ENCODE assay signal across 1 cellular context in the genomic region with DNA sequence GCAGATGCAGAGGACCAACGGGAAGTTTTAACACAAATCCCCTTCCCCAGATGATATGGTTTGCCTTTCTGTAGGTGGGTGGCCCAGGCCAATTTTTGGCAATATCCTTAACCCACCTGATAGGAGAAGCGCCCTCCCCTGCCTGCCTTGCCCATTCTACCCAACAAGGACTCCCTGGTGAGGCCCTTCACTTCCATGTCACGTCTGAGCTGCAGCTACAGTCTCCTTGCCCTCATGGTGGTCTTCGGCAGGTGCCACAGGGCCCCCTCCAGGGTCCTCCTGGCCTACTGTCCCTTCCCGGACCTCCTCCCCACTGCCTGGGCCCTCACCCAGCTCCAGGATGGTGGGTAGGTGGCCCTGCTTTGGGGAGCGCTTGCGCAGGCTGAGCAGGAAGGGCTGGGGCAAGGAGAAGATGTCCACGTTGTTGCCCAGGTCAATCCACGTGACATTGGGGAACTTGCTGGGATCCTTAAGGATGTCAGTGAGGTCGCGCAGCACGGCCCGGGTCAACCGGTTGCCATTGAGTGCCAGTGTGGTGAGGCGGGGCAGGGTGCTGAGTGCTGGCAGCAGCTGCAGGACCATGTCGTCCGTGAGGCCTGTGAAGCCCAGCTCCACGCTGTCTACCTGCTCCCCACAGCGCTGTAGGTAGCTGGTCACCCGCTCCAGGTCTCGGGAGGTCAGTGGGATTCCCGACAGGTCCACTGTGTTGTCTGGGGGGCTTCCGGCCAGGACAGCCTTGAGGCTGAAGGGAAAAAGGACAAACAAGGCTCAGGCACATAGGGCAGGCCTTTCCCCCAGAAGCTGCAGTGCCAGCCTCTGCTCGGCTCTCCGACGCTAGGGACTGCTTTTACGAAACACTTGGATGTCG.
TF ChIP-seq lines count a peak whose summit lies in the region.

No MANE protein-coding gene starts in this region.

TF ChIP-seq in GM12878, 131 proteins besides CTCF, POLR2A, EP300 and RAD21 (continues in another document):
- TF ChIP-seq MYB (IDR thresholded peaks at IDR 0.05; ENCODE audit: borderline replicate concordance, low read depth, low read length) (no peak), RUNX3 (IDR thresholded peaks at IDR 0.05; ENCODE audit: low read length) (peak; percentile 1; the same call in 1 of the 2 replicates), NFIC (IDR thresholded peaks at IDR 0.05; ENCODE audit: low read depth, low read length) (0 out of 2 replicates have a peak, but pooled peaks have one; percentile 0), SUPT20H (IDR thresholded peaks at IDR 0.05; ENCODE audit: borderline replicate concordance, control insufficient read depth, low read depth, low read length) (no peak), EZH2 (IDR thresholded peaks at IDR 0.05; ENCODE audit: borderline replicate concordance, control insufficient read depth, low read depth, low read length) (no peak), RBBP5 (conservative IDR thresholded peaks at IDR 0.05) (no peak), TCF7 (IDR thresholded peaks at IDR 0.05; ENCODE audit: borderline replicate concordance) (no peak), SREBF2 (IDR thresholded peaks at IDR 0.05; ENCODE audit: low read length) (no peak), JUNB (IDR thresholded peaks at IDR 0.05) (no peak), POLR2AphosphoS5 (IDR thresholded peaks at IDR 0.05; ENCODE audit: low read length) (0 out of 2 replicates have a peak, but pooled peaks have one; percentile 43), MAX (IDR thresholded peaks at IDR 0.05; ENCODE audit: low read depth, low read length) (no peak), LARP7 (IDR thresholded peaks at IDR 0.05) (no peak), SMAD5 (IDR thresholded peaks at IDR 0.05; ENCODE audit: low read depth) (peak; percentile 65; the same call in 1 of the 2 replicates), PML (IDR thresholded peaks at IDR 0.05; ENCODE audit: low read length) (0 out of 2 replicates have a peak, but pooled peaks have one; percentile 5), SREBF1 (IDR thresholded peaks at IDR 0.05; ENCODE audit: low read length) (no peak), POU2F2 (IDR thresholded peaks at IDR 0.05; ENCODE audit: borderline replicate concordance, low read depth, low read length) (no peak; the same call in 2 of the 3 replicates), RAD51 (IDR thresholded peaks at IDR 0.05) (no peak), NFXL1 (IDR thresholded peaks at IDR 0.05; ENCODE audit: borderline replicate concordance) (no peak), ZBTB33 (IDR thresholded peaks at IDR 0.05) (no peak), ZNF687 (IDR thresholded peaks at IDR 0.05) (no peak), CHD2 (IDR thresholded peaks at IDR 0.05; ENCODE audit: borderline replicate concordance, low read depth, low read length) (no peak), RELA (IDR thresholded peaks at IDR 0.05; ENCODE audit: borderline replicate concordance, partially characterized antibody) (no peak), PAX8 (IDR thresholded peaks at IDR 0.05) (no peak), SRF (IDR thresholded peaks at IDR 0.05; ENCODE audit: low read depth in 2 of 2, low read length in 2 of 2) (no peak), HDGF (IDR thresholded peaks at IDR 0.05) (no peak), HDAC2 (IDR thresholded peaks at IDR 0.05) (no peak), CREM (IDR thresholded peaks at IDR 0.05; ENCODE audit: low read depth) (no peak), RFX5 (IDR thresholded peaks at IDR 0.05; ENCODE audit: low read depth, low read length) (no peak), PAX5 (IDR thresholded peaks at IDR 0.05; ENCODE audit: borderline replicate concordance, low read depth, low read length) (no peak), BHLHE40 (IDR thresholded peaks at IDR 0.05; ENCODE audit: borderline replicate concordance in 1 of 2, low read depth in 2 of 2, low read length in 1 of 2) (no peak), SPI1 (IDR thresholded peaks at IDR 0.05; ENCODE audit: borderline replicate concordance, insufficient read depth, low read depth, low read length) (no peak), CBFB (IDR thresholded peaks at IDR 0.05; ENCODE audit: low read depth) (peak; percentile 26; the same call in 1 of the 2 replicates), MTA3 (IDR thresholded peaks at IDR 0.05; ENCODE audit: borderline replicate concordance, low read length) (no peak; the same call in 1 of the 2 replicates), SIN3A (IDR thresholded peaks at IDR 0.05; ENCODE audit: low read depth, low read length) (no peak), ESRRA (IDR thresholded peaks at IDR 0.05; ENCODE audit: low read length) (no peak)
- TF ChIP-seq, protein P1, sequence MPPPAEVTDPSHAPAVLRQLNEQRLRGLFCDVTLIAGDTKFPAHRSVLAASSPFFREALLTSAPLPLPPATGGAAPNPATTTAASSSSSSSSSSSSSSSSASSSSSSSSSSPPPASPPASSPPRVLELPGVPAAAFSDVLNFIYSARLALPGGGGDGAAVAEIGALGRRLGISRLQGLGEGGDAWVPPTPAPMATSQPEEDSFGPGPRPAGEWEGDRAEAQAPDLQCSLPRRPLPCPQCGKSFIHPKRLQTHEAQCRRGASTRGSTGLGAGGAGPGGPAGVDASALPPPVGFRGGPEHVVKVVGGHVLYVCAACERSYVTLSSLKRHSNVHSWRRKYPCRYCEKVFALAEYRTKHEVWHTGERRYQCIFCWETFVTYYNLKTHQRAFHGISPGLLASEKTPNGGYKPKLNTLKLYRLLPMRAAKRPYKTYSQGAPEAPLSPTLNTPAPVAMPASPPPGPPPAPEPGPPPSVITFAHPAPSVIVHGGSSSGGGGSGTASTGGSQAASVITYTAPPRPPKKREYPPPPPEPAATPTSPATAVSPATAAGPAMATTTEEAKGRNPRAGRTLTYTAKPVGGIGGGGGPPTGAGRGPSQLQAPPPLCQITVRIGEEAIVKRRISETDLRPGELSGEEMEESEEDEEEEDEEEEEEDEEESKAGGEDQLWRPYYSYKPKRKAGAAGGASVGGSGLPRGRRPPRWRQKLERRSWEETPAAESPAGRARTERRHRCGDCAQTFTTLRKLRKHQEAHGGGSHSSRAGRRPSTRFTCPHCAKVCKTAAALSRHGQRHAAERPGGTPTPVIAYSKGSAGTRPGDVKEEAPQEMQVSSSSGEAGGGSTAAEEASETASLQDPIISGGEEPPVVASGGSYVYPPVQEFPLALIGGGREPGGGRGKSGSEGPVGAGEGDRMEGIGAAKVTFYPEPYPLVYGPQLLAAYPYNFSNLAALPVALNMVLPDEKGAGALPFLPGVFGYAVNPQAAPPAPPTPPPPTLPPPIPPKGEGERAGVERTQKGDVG (CRISPR knock-in tag; IDR thresholded peaks at IDR 0.05) = no peak
- TF ChIP-seq, protein P2, sequence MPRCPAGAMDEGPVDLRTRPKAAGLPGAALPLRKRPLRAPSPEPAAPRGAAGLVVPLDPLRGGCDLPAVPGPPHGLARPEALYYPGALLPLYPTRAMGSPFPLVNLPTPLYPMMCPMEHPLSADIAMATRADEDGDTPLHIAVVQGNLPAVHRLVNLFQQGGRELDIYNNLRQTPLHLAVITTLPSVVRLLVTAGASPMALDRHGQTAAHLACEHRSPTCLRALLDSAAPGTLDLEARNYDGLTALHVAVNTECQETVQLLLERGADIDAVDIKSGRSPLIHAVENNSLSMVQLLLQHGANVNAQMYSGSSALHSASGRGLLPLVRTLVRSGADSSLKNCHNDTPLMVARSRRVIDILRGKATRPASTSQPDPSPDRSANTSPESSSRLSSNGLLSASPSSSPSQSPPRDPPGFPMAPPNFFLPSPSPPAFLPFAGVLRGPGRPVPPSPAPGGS (IDR thresholded peaks at IDR 0.05; ENCODE audit: borderline replicate concordance, insufficient read depth, low read depth, low read length, poor library complexity, severe bottlenecking) = peak; percentile 24
- TF ChIP-seq, protein P3, sequence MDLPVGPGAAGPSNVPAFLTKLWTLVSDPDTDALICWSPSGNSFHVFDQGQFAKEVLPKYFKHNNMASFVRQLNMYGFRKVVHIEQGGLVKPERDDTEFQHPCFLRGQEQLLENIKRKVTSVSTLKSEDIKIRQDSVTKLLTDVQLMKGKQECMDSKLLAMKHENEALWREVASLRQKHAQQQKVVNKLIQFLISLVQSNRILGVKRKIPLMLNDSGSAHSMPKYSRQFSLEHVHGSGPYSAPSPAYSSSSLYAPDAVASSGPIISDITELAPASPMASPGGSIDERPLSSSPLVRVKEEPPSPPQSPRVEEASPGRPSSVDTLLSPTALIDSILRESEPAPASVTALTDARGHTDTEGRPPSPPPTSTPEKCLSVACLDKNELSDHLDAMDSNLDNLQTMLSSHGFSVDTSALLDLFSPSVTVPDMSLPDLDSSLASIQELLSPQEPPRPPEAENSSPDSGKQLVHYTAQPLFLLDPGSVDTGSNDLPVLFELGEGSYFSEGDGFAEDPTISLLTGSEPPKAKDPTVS (IDR thresholded peaks at IDR 0.05; ENCODE audit: low read depth, low read length) = no peak
- TF ChIP-seq, protein P4, sequence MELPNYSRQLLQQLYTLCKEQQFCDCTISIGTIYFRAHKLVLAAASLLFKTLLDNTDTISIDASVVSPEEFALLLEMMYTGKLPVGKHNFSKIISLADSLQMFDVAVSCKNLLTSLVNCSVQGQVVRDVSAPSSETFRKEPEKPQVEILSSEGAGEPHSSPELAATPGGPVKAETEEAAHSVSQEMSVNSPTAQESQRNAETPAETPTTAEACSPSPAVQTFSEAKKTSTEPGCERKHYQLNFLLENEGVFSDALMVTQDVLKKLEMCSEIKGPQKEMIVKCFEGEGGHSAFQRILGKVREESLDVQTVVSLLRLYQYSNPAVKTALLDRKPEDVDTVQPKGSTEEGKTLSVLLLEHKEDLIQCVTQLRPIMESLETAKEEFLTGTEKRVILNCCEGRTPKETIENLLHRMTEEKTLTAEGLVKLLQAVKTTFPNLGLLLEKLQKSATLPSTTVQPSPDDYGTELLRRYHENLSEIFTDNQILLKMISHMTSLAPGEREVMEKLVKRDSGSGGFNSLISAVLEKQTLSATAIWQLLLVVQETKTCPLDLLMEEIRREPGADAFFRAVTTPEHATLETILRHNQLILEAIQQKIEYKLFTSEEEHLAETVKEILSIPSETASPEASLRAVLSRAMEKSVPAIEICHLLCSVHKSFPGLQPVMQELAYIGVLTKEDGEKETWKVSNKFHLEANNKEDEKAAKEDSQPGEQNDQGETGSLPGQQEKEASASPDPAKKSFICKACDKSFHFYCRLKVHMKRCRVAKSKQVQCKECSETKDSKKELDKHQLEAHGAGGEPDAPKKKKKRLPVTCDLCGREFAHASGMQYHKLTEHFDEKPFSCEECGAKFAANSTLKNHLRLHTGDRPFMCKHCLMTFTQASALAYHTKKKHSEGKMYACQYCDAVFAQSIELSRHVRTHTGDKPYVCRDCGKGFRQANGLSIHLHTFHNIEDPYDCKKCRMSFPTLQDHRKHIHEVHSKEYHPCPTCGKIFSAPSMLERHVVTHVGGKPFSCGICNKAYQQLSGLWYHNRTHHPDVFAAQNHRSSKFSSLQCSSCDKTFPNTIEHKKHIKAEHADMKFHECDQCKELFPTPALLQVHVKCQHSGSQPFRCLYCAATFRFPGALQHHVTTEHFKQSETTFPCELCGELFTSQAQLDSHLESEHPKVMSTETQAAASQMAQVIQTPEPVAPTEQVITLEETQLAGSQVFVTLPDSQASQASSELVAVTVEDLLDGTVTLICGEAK (IDR thresholded peaks at IDR 0.05; ENCODE audit: borderline replicate concordance) = no peak
- TF ChIP-seq, protein P5, sequence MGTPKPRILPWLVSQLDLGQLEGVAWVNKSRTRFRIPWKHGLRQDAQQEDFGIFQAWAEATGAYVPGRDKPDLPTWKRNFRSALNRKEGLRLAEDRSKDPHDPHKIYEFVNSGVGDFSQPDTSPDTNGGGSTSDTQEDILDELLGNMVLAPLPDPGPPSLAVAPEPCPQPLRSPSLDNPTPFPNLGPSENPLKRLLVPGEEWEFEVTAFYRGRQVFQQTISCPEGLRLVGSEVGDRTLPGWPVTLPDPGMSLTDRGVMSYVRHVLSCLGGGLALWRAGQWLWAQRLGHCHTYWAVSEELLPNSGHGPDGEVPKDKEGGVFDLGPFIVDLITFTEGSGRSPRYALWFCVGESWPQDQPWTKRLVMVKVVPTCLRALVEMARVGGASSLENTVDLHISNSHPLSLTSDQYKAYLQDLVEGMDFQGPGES (IDR thresholded peaks at IDR 0.05) = no peak
